Comparison of ENCODE assay signal across 1 cellular context in the genomic region with DNA sequence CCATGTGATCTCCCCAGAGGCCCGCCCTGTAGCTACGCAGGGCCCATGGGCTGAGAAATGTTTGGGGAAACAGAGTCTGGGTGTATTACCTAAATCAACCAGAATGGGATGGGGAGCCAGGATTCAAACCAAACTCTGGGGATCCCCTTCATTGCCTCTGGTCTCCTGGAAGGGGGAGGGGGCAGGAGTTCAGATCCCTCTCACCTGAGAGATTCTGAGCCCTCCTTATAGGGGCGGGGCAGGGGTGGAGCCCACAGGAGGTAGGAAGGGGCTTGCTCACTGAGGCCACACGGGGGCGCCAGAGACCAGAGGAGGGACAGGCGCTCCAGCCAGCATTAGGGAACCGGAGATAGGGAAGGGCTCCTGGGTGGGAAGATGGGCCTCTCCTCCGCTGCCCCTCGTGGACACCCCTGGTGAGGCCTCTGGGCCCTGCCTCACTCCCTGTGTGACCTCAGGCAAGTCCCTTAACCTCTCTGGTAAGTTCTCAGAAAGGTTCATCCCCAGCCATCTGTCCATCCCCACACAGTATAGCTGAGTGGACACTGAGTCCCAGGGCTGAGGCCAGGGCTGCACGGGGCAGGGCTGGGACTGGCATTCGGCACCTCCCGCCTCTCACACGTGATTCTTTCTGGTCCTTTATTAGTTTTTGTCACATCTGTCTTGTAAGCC.
TF ChIP-seq lines count a peak whose summit lies in the region.

No MANE protein-coding gene starts in this region.

TF ChIP-seq in K562, 482 proteins besides CTCF, POLR2A, EP300 and RAD21 (continued from another document and continues in another):
- TF ChIP-seq, protein P1, sequence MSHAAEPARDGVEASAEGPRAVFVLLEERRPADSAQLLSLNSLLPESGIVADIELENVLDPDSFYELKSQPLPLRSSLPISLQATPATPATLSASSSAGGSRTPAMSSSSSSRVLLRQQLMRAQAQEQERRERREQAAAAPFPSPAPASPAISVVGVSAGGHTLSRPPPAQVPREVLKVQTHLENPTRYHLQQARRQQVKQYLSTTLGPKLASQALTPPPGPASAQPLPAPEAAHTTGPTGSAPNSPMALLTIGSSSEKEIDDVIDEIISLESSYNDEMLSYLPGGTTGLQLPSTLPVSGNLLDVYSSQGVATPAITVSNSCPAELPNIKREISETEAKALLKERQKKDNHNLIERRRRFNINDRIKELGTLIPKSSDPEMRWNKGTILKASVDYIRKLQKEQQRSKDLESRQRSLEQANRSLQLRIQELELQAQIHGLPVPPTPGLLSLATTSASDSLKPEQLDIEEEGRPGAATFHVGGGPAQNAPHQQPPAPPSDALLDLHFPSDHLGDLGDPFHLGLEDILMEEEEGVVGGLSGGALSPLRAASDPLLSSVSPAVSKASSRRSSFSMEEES (CRISPR knock-in tag; IDR thresholded peaks at IDR 0.05), result no peak
- no peak for TF ChIP-seq ZBTB43 (CRISPR knock-in tag; IDR thresholded peaks at IDR 0.05)
- peak; percentile 25; the same call in 1 of the 2 replicates for TF ChIP-seq ZNF263 (CRISPR knock-in tag; IDR thresholded peaks at IDR 0.05; ENCODE audit: borderline replicate concordance)
- no peak for TF ChIP-seq SIN3A (IDR thresholded peaks at IDR 0.05; ENCODE audit: borderline replicate concordance in 2 of 2, control insufficient read depth in 1 of 2, low read depth in 2 of 2, low read length in 2 of 2)
- TF ChIP-seq, protein P2, sequence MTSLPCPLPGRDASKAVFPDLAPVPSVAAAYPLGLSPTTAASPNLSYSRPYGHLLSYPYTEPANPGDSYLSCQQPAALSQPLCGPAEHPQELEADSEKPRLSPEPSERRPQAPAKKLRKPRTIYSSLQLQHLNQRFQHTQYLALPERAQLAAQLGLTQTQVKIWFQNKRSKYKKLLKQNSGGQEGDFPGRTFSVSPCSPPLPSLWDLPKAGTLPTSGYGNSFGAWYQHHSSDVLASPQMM (CRISPR knock-in tag; IDR thresholded peaks at IDR 0.05), result no peak
- peak; percentile 60; the same call in 1 of the 2 replicates for TF ChIP-seq ETS1 (conservative IDR thresholded peaks at IDR 0.05; ENCODE audit: control insufficient read depth, low read depth, low read length)
- TF ChIP-seq ILF3 (IDR thresholded peaks at IDR 0.05; ENCODE audit: borderline replicate concordance), result no peak
- no peak for TF ChIP-seq SMAD2 (IDR thresholded peaks at IDR 0.05; ENCODE audit: low read depth, low read length)
- TF ChIP-seq TRIM28 (IDR thresholded peaks at IDR 0.05), result peak; percentile 38; the same call in 1 of the 2 replicates
- no peak for TF ChIP-seq XRCC3 (IDR thresholded peaks at IDR 0.05)
- 0 out of 2 replicates have a peak, but pooled peaks have one; percentile 44 for TF ChIP-seq MYNN (IDR thresholded peaks at IDR 0.05)
- no peak for TF ChIP-seq MYNN (CRISPR knock-in tag; IDR thresholded peaks at IDR 0.05)
- TF ChIP-seq, protein P3, sequence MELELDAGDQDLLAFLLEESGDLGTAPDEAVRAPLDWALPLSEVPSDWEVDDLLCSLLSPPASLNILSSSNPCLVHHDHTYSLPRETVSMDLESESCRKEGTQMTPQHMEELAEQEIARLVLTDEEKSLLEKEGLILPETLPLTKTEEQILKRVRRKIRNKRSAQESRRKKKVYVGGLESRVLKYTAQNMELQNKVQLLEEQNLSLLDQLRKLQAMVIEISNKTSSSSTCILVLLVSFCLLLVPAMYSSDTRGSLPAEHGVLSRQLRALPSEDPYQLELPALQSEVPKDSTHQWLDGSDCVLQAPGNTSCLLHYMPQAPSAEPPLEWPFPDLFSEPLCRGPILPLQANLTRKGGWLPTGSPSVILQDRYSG (tag; conservative IDR thresholded peaks at IDR 0.05; ENCODE audit: low read depth), result no peak
- no peak for TF ChIP-seq ZC3H8 (IDR thresholded peaks at IDR 0.05)
- TF ChIP-seq EZH2 (IDR thresholded peaks at IDR 0.05; ENCODE audit: borderline replicate concordance, low read depth, low read length), result no peak
- TF ChIP-seq, protein P4, sequence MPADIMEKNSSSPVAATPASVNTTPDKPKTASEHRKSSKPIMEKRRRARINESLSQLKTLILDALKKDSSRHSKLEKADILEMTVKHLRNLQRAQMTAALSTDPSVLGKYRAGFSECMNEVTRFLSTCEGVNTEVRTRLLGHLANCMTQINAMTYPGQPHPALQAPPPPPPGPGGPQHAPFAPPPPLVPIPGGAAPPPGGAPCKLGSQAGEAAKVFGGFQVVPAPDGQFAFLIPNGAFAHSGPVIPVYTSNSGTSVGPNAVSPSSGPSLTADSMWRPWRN (IDR thresholded peaks at IDR 0.05; ENCODE audit: low read depth), result no peak
- peak; percentile 38 for TF ChIP-seq ARID1B (IDR thresholded peaks at IDR 0.05)
- no peak for TF ChIP-seq KLF6 (CRISPR knock-in tag; IDR thresholded peaks at IDR 0.05; ENCODE audit: borderline replicate concordance)
- no peak for TF ChIP-seq ELK1 (CRISPR knock-in tag; IDR thresholded peaks at IDR 0.05)
- no peak for TF ChIP-seq CEBPG (CRISPR knock-in tag; IDR thresholded peaks at IDR 0.05)
- no peak for TF ChIP-seq CEBPG (tag; conservative IDR thresholded peaks at IDR 0.05 in 1 of 2, IDR thresholded peaks at IDR 0.05 in 1 of 2)
- TF ChIP-seq CHCHD3 (CRISPR knock-in tag; IDR thresholded peaks at IDR 0.05), result no peak
- TF ChIP-seq ZKSCAN3 (CRISPR knock-in tag; IDR thresholded peaks at IDR 0.05), result no peak
- TF ChIP-seq GATAD2A (IDR thresholded peaks at IDR 0.05), result no peak
- TF ChIP-seq ZNF785 (CRISPR knock-in tag; IDR thresholded peaks at IDR 0.05), result no peak
- TF ChIP-seq SRSF3 (IDR thresholded peaks at IDR 0.05; ENCODE audit: insufficient read depth, low read length), result no peak
- TF ChIP-seq C11orf30 (IDR thresholded peaks at IDR 0.05; ENCODE audit: low read depth), result no peak
- TF ChIP-seq MECOM (CRISPR knock-in tag; IDR thresholded peaks at IDR 0.05), result 0 out of 2 replicates have a peak, but pooled peaks have one; percentile 51
- TF ChIP-seq MCM3 (IDR thresholded peaks at IDR 0.05), result no peak
- no peak for TF ChIP-seq SMARCB1 (IDR thresholded peaks at IDR 0.05; ENCODE audit: insufficient read length, low read depth)
- no peak for TF ChIP-seq PHF20 (IDR thresholded peaks at IDR 0.05; ENCODE audit: partially characterized antibody)
- TF ChIP-seq, protein P5, sequence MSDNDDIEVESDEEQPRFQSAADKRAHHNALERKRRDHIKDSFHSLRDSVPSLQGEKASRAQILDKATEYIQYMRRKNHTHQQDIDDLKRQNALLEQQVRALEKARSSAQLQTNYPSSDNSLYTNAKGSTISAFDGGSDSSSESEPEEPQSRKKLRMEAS (CRISPR knock-in tag; IDR thresholded peaks at IDR 0.05), result peak; percentile 84
- TF ChIP-seq PTTG1 (tag; IDR thresholded peaks at IDR 0.05; ENCODE audit: low read depth), result no peak
- no peak for TF ChIP-seq SRSF9 (IDR thresholded peaks at IDR 0.05; ENCODE audit: borderline replicate concordance, low read depth, low read length)
- TF ChIP-seq, protein P6, sequence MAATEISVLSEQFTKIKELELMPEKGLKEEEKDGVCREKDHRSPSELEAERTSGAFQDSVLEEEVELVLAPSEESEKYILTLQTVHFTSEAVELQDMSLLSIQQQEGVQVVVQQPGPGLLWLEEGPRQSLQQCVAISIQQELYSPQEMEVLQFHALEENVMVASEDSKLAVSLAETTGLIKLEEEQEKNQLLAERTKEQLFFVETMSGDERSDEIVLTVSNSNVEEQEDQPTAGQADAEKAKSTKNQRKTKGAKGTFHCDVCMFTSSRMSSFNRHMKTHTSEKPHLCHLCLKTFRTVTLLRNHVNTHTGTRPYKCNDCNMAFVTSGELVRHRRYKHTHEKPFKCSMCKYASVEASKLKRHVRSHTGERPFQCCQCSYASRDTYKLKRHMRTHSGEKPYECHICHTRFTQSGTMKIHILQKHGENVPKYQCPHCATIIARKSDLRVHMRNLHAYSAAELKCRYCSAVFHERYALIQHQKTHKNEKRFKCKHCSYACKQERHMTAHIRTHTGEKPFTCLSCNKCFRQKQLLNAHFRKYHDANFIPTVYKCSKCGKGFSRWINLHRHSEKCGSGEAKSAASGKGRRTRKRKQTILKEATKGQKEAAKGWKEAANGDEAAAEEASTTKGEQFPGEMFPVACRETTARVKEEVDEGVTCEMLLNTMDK (IDR thresholded peaks at IDR 0.05; ENCODE audit: borderline replicate concordance, insufficient read depth, low read depth, low read length, poor library complexity, severe bottlenecking), result peak; percentile 40
- TF ChIP-seq SRSF1 (IDR thresholded peaks at IDR 0.05; ENCODE audit: low read depth, low read length), result no peak
- TF ChIP-seq ZNF695 (CRISPR knock-in tag; IDR thresholded peaks at IDR 0.05), result no peak
- TF ChIP-seq CHD1 (IDR thresholded peaks at IDR 0.05; ENCODE audit: low read length), result no peak
- TF ChIP-seq RBFOX2 (IDR thresholded peaks at IDR 0.05; ENCODE audit: low read depth, low read length), result no peak
- no peak for TF ChIP-seq NFE2L1 (tag; IDR thresholded peaks at IDR 0.05; ENCODE audit: borderline replicate concordance, low read depth)
- TF ChIP-seq ZNF79 (CRISPR knock-in tag; IDR thresholded peaks at IDR 0.05; ENCODE audit: low read depth), result no peak
- no peak for TF ChIP-seq ZNF311 (CRISPR knock-in tag; IDR thresholded peaks at IDR 0.05)
- 0 out of 2 replicates have a peak, but pooled peaks have one; percentile 25 for TF ChIP-seq POLR2G (IDR thresholded peaks at IDR 0.05; ENCODE audit: low read depth, low read length)
- 0 out of 2 replicates have a peak, but pooled peaks have one; percentile 71 for TF ChIP-seq AFF4 (CRISPR knock-in tag; IDR thresholded peaks at IDR 0.05)
- no peak for TF ChIP-seq CBFB (CRISPR knock-in tag; IDR thresholded peaks at IDR 0.05)
- peak; percentile 64 for TF ChIP-seq ETV1 (tag; conservative IDR thresholded peaks at IDR 0.05; ENCODE audit: low read depth)
- TF ChIP-seq GTF2B (IDR thresholded peaks at IDR 0.05; ENCODE audit: extremely low read depth, insufficient read length), result no peak
- no peak for TF ChIP-seq NFRKB (IDR thresholded peaks at IDR 0.05; ENCODE audit: low read depth)
- TF ChIP-seq HMGN3 (IDR thresholded peaks at IDR 0.05; ENCODE audit: borderline replicate concordance, extremely low read depth, insufficient read length, low read depth, low read length), result no peak
- TF ChIP-seq EP400 (IDR thresholded peaks at IDR 0.05), result peak; percentile 35; the same call in 1 of the 2 replicates
- TF ChIP-seq SIRT6 (IDR thresholded peaks at IDR 0.05; ENCODE audit: low read depth, low read length), result no peak
- no peak for TF ChIP-seq FOXP1 (CRISPR knock-in tag; IDR thresholded peaks at IDR 0.05)
- TF ChIP-seq NCOA1 (IDR thresholded peaks at IDR 0.05; ENCODE audit: low read depth), result no peak
